ENCODE assay signal across 29 cellular contexts in genomic region chr11:31455177-31455576, GRCh38. TPM values are rescaled to one million over a fixed set of nuclear protein-coding genes. Genes with fewer than 3 reads are reported as not detected.
"Had no signal": no experiment of that assay in that cellular context is flagged by ENCODE, and none has a peak within 500 bp of the region (broad histone marks: within the 10 kb centered on the region; RNA-seq: fewer than 3 reads in every experiment).

No MANE protein-coding gene starts in this region.

- H3K9me3 ChIP-seq: ascending aorta had no signal

- H3K27me3 ChIP-seq: ascending aorta, cardiac muscle cell had no signal

- ATAC-seq: activated CD8-positive, alpha-beta memory T cell treated with anti-CD3 and anti-CD28 coated beads, Interleukin-2, amount 10 ng/mL, durations not matched to agents 7 days and 5 days; activated CD8-positive, alpha-beta T cell treated with anti-CD3 and anti-CD28 coated beads, Interleukin-2, amount 10 ng/mL, durations not matched to agents 7 days and 5 days; activated naive CD8-positive, alpha-beta T cell treated with anti-CD3 and anti-CD28 coated beads, Interleukin-2, amount 50 U/mL, for 24 hours had no signal

- DNase-seq: activated B cell treated with CpG ODN at 0.5 μM for 24 hours; activated CD4-positive, alpha-beta memory T cell treated with anti-CD3 and anti-CD28 coated beads, Interleukin-2, amount 10 ng/mL, durations not matched to agents 7 days and 5 days; activated CD4-positive, alpha-beta T cell treated with anti-CD3 and anti-CD28 coated beads for 4 hours; activated CD4-positive, alpha-beta T cell treated with anti-CD3 and anti-CD28 coated beads, Interleukin-2, amount 10 ng/mL, durations not matched to agents 24 days and 14 days; activated CD4-positive, alpha-beta T cell treated with anti-CD3 and anti-CD28 coated beads, Interleukin-2, amount 50 U/mL, for 48 hours; activated CD4-positive, CD25-positive, alpha-beta regulatory T cell treated with anti-CD3 and anti-CD28 coated beads, Interleukin-2, amount 50 U/mL, for 72 hours; activated CD8-positive, alpha-beta memory T cell treated with anti-CD3 and anti-CD28 coated beads for 24 hours; activated CD8-positive, alpha-beta memory T cell treated with anti-CD3 and anti-CD28 coated beads, Interleukin-2, amount 10 ng/mL, durations not matched to agents 7 days and 5 days; activated CD8-positive, alpha-beta memory T cell treated with anti-CD3 and anti-CD28 coated beads, Interleukin-2, amount 50 U/mL, for 48 hours; activated CD8-positive, alpha-beta T cell treated with anti-CD3 and anti-CD28 coated beads, Interleukin-2, amount 10 ng/mL, durations not matched to agents 7 days and 5 days; activated effector memory CD4-positive, alpha-beta T cell treated with Interleukin-2 at 50 U/mL for 16 hours; activated gamma-delta T cell; activated naive CD4-positive, alpha-beta T cell treated with anti-CD3 and anti-CD28 coated beads, Interleukin-2, amount 10 ng/mL, durations not matched to agents 7 days and 5 days; activated naive CD4-positive, alpha-beta T cell treated with Interleukin-2 at 50 U/mL for 16 hours; activated naive CD8-positive, alpha-beta T cell treated with anti-CD3 and anti-CD28 coated beads, Interleukin-2, amount 10 ng/mL, durations not matched to agents 7 days and 5 days; activated naive CD8-positive, alpha-beta T cell treated with anti-CD3 and anti-CD28 coated beads, Interleukin-2, amount 50 U/mL, for 24 hours; activated T-cell treated with anti-CD3 and anti-CD28 coated beads, Interleukin-2, amount 50 U/mL, for 24 hours; activated T-cell treated with anti-CD3 and anti-CD28 coated beads, Interleukin-2, amount 50 U/mL, for 48 hours; amygdala; anterior cingulate cortex; central memory CD4-positive, alpha-beta T cell; T-helper 1 cell; T-helper 2 cell; T-helper 9 cell had no signal

- H3K27ac ChIP-seq: ascending aorta, cardiac muscle cell, VCaP had no signal

- H3K4me3 ChIP-seq: ascending aorta, cardiac muscle cell had no signal

- FAIRE-seq: bronchial epithelial cell, TTC549 had no signal

- H3K4me1 ChIP-seq: ascending aorta had no signal

- H3K36me3 ChIP-seq: cardiac muscle cell had no signal

RNA-seq across cellular contexts. Expression of gene IMMP1L, which starts 54.2 kb away (rescaled TPM):
- total RNA-seq: ascending aorta had no signal
